ENCODE assay signal across 17 cellular contexts in the genomic region with DNA sequence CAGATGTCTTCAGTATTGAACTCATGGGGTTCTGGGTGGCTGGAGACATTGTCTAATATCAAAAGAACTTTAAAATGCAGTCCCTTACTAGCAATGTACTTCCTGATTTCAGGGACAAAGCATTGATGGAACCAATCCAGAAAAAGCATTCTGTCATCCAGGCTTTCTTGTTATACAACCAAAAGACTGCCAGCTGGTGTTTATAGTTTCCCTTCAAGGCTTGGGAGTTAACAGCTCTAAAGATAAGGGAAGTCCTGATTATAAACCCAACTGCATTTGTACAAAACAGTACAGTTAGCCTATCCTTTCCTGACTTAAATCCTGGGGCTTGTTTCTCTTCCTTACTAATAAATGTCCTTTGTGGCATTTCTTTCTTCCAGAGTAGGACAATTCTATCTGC.
A peak's percentile ranks its signal among the peaks of the same experiment; 100 is the strongest.
DNase-seq lines count a peak whose midpoint lies in the region; ATAC-seq and TF ChIP-seq lines count a peak whose summit lies in the region.
"Had no signal": no experiment of that assay in that cellular context is flagged by ENCODE, and none has a peak within 500 bp of the region (broad histone marks: within the 10 kb centered on the region; RNA-seq: fewer than 3 reads in every experiment).

No MANE protein-coding gene starts in this region.

- no peak overlapping the region for H3K9ac ChIP-seq in mesenchymal stem cell (ENCODE audit: low read length)

- no peak overlapping the region for H4K91ac ChIP-seq in mesenchymal stem cell (ENCODE audit: low read length)

- H2AK5ac ChIP-seq in mesenchymal stem cell (ENCODE audit: low read length, severe bottlenecking), result no peak overlapping the region

- H3K4me2 ChIP-seq in mesenchymal stem cell (ENCODE audit: low read length, poor library complexity, severe bottlenecking), result no peak overlapping the region

- no peak for TF ChIP-seq CTCF in HEK293 (tag by site-specific recombination; IDR thresholded peaks at IDR 0.05)

- H2AFZ ChIP-seq in mesenchymal stem cell (ENCODE audit: low read depth, low read length), result no peak overlapping the region

- 0 out of 2 replicates have a peak, but pooled peaks cover 2% of the 10 kb centered on the region for H3K4me1 ChIP-seq in HEK293 (ENCODE audit: control insufficient read depth, insufficient read depth, low read length)
- no peaks in the 10 kb centered on the region for H3K4me1 ChIP-seq in mesenchymal stem cell (ENCODE audit: control insufficient read depth, insufficient read depth, low read depth, low read length)
- H3K4me1 ChIP-seq: pancreas had no signal

- CTCF ChIA-PET in HEK293 (lab: Yijun Ruan, JAX), result interaction anchor here (1.0 to 1.1 kb wide), 2 partner anchors 9 to 20 kb away, joined by 4 read pairs; no protein-coding TSS in a partner anchor

- H3K36me3 ChIP-seq in HEK293 (ENCODE audit: control insufficient read depth in 2 of 2, insufficient read depth in 1 of 2, low read length in 2 of 2) (no peaks in the 10 kb centered on the region), mesenchymal stem cell (ENCODE audit: control insufficient read depth in 1 of 2, insufficient read depth in 2 of 2, low read depth in 1 of 2, low read length in 2 of 2) (no peaks in the 10 kb centered on the region)
- H3K36me3 ChIP-seq: pancreas had no signal

- no peak overlapping the region for H3K4ac ChIP-seq in mesenchymal stem cell (ENCODE audit: low read depth in 1 of 2, low read length in 2 of 2)

- no peak overlapping the region for H3K18ac ChIP-seq in mesenchymal stem cell (ENCODE audit: low read depth in 1 of 2, low read length in 2 of 2)

- H2BK15ac ChIP-seq in mesenchymal stem cell (ENCODE audit: low read depth, poor library complexity, severe bottlenecking), result no peak overlapping the region

- H3K27ac ChIP-seq in HEK293 (ENCODE audit: extremely low read depth, low read depth, low read length) (no peak overlapping the region), mesenchymal stem cell (ENCODE audit: low read length, poor library complexity, severe bottlenecking) (no peak overlapping the region)
- H3K27ac ChIP-seq: pancreas, skin epidermis had no signal

- ATAC-seq in GM19395 (IDR thresholded peaks at IDR 0.05; ENCODE audit: unreplicated experiment), result no peak
- ATAC-seq: activated T-cell treated with anti-CD3 and anti-CD28 coated beads, Interleukin-2, amount 50 U/mL, for 72 hours; effector memory CD8-positive, alpha-beta T cell; GM12878; pancreas had no signal

- H4K8ac ChIP-seq in mesenchymal stem cell (ENCODE audit: low read length), result no peak overlapping the region

- H3K79me1 ChIP-seq in mesenchymal stem cell (replicated peaks; ENCODE audit: low read length, poor library complexity, severe bottlenecking), result no peaks in the 10 kb centered on the region

- peak; percentile 33 for DNase-seq in NCI-H69 (lab: John Stamatoyannopoulos, UW)
- peak; percentile 51 for DNase-seq in fibroblast of peridontal ligament (ENCODE audit: extremely low read depth)
- DNase-seq in mesenchymal stem cell, result peak; percentile 40
- no peak for DNase-seq in pons (ENCODE audit: low spot score)
- DNase-seq in NCI-H2029 (lab: John Stamatoyannopoulos, UW), result no peak
- no peak for DNase-seq in RPMI8226
- DNase-seq: activated CD4-positive, alpha-beta memory T cell treated with anti-CD3 and anti-CD28 coated beads for 36 hours; activated T-cell treated with anti-CD3 and anti-CD28 coated beads, Interleukin-2, amount 50 U/mL, for 72 hours; caudate nucleus; effector memory CD8-positive, alpha-beta T cell; KG1; NK-92 treated with Interleukin-12 subunit alpha and Interleukin-12 subunit beta, amount 100 ng/mL, for 24 hours; pancreas had no signal

- no peak overlapping the region for H3K23ac ChIP-seq in mesenchymal stem cell (ENCODE audit: low read length in 2 of 2)

- no peak overlapping the region for H3K14ac ChIP-seq in mesenchymal stem cell (ENCODE audit: low read length in 2 of 2)

- POLR2A ChIA-PET in HEK293 (lab: Yijun Ruan, JAX), result no interaction called here

- H3K27me3 ChIP-seq in mesenchymal stem cell (ENCODE audit: control insufficient read depth in 1 of 2, insufficient read depth in 1 of 2, low read length in 2 of 2), result no peaks in the 10 kb centered on the region
- H3K27me3 ChIP-seq: pancreas had no signal

- H3K9me3 ChIP-seq in HEK293 (ENCODE audit: control insufficient read depth, insufficient read depth, low read depth, low read length) (no peaks in the 10 kb centered on the region; the same call in 1 of the 2 replicates), mesenchymal stem cell (ENCODE audit: control insufficient read depth, low read length) (peaks cover 12% of the 10 kb centered on the region)
- H3K9me3 ChIP-seq: pancreas had no signal

- no peak overlapping the region for H2BK120ac ChIP-seq in mesenchymal stem cell (ENCODE audit: low read depth, low read length)

- H2BK5ac ChIP-seq in mesenchymal stem cell (ENCODE audit: low read depth, low read length, poor library complexity, severe bottlenecking), result no peak overlapping the region

- H3K4me3 ChIP-seq in HEK293 (ENCODE audit: low read depth, low read length) (no peak overlapping the region), mesenchymal stem cell (ENCODE audit: insufficient read depth in 1 of 2, low read depth in 1 of 2, low read length in 2 of 2) (no peak overlapping the region)
- H3K4me3 ChIP-seq: GM12878, pancreas, skin epidermis had no signal

- H2BK12ac ChIP-seq in mesenchymal stem cell (ENCODE audit: low read length in 2 of 2), result no peak overlapping the region

TF ChIP-seq in HEK293, 187 proteins besides CTCF, POLR2A, EP300 and RAD21:
- TF ChIP-seq, protein P1, sequence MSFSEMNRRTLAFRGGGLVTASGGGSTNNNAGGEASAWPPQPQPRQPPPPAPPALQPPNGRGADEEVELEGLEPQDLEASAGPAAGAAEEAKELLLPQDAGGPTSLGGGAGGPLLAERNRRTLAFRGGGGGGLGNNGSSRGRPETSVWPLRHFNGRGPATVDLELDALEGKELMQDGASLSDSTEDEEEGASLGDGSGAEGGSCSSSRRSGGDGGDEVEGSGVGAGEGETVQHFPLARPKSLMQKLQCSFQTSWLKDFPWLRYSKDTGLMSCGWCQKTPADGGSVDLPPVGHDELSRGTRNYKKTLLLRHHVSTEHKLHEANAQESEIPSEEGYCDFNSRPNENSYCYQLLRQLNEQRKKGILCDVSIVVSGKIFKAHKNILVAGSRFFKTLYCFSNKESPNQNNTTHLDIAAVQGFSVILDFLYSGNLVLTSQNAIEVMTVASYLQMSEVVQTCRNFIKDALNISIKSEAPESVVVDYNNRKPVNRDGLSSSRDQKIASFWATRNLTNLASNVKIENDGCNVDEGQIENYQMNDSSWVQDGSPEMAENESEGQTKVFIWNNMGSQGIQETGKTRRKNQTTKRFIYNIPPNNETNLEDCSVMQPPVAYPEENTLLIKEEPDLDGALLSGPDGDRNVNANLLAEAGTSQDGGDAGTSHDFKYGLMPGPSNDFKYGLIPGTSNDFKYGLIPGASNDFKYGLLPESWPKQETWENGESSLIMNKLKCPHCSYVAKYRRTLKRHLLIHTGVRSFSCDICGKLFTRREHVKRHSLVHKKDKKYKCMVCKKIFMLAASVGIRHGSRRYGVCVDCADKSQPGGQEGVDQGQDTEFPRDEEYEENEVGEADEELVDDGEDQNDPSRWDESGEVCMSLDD (tag by site-specific recombination; IDR thresholded peaks at IDR 0.05), result no peak
- TF ChIP-seq WT1 (tag by site-specific recombination; IDR thresholded peaks at IDR 0.05) (0 out of 2 replicates have a peak, but pooled peaks have one; percentile 28), ZXDB (tag by site-specific recombination; IDR thresholded peaks at IDR 0.05) (0 out of 2 replicates have a peak, but pooled peaks have one; percentile 21), FEZF1 (tag by site-specific recombination; IDR thresholded peaks at IDR 0.05) (peak; percentile 49), YY2 (tag by site-specific recombination; IDR thresholded peaks at IDR 0.05) (no peak), GLI4 (tag by site-specific recombination; IDR thresholded peaks at IDR 0.05) (no peak)
- TF ChIP-seq, protein P2, sequence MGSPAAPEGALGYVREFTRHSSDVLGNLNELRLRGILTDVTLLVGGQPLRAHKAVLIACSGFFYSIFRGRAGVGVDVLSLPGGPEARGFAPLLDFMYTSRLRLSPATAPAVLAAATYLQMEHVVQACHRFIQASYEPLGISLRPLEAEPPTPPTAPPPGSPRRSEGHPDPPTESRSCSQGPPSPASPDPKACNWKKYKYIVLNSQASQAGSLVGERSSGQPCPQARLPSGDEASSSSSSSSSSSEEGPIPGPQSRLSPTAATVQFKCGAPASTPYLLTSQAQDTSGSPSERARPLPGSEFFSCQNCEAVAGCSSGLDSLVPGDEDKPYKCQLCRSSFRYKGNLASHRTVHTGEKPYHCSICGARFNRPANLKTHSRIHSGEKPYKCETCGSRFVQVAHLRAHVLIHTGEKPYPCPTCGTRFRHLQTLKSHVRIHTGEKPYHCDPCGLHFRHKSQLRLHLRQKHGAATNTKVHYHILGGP (tag by site-specific recombination; IDR thresholded peaks at IDR 0.05), result no peak
- TF ChIP-seq, protein P3, sequence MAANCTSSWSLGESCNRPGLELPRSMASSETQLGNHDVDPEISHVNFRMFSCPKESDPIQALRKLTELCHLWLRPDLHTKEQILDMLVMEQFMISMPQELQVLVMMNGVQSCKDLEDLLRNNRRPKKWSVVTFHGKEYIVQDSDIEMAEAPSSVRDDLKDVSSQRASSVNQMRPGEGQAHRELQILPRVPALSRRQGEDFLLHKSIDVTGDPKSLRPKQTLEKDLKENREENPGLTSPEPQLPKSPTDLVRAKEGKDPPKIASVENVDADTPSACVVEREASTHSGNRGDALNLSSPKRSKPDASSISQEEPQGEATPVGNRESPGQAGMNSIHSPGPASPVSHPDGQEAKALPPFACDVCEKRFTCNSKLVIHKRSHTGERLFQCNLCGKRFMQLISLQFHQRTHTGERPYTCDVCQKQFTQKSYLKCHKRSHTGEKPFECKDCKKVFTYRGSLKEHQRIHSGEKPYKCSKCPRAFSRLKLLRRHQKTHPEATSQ (tag by site-specific recombination; IDR thresholded peaks at IDR 0.05), result no peak

Comparison
In these comparisons a context has a peak if more than half of its experiments do, and no peak if none do; other contexts are left out.
1. DNase-seq: peak in NCI-H69 (single experiment), fibroblast of peridontal ligament (single experiment) and mesenchymal stem cell (single experiment); none in pons (single experiment), NCI-H2029 (single experiment) and RPMI8226 (single experiment).